ENCODE assay signal across 11 cellular contexts in the genomic region with DNA sequence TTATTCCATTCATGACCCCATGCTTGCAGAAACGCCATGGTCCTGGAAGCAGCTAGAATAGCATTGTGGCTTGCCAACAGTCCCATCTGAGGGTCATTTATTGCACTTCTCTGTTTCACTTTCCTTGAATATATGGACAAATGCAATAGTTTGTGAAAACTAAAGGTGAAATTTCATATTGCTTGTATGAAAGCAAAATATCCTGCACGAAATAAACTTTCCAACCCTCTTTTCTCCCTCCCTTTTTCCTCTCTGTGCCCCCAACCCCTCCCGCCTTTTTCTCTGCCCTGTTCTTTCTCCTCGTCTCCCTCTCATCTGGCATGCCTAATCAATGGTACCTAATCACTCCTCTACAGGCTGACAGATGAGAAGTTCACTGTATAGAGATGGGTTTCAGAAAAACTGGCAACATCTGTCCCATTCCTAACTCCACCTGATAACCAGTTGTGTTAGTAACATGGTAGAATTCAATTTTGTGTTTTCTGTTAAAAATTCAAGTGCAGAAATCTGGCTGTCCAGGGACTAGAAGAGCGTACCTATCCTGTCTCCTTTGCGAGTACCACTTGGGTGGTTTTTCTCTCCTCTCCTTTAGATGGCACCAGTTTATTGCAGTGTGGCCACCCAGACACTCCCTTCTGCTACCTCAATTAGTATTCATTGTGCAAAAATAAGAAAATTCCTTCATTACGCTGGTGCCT.
DNase-seq lines count a peak whose midpoint lies in the region; ATAC-seq and TF ChIP-seq lines count a peak whose summit lies in the region.
"Had no signal": no experiment of that assay in that cellular context is flagged by ENCODE, and none has a peak within 500 bp of the region (broad histone marks: within the 10 kb centered on the region; RNA-seq: fewer than 3 reads in every experiment).

No MANE protein-coding gene starts in this region.

- no peaks in the 10 kb centered on the region for H3F3A ChIP-seq in SK-N-SH (replicated peaks; ENCODE audit: insufficient read depth)

- POLR2A ChIA-PET in SK-N-SH (lab: Yijun Ruan, JAX), result no interaction called here
- POLR2A ChIA-PET in OCI-LY7 (lab: Charles Lee), result no interaction called here

- H3K36me3 ChIP-seq in SK-N-SH (replicated peaks in 1 of 2; ENCODE audit: control insufficient read depth in 1 of 2, insufficient read depth in 2 of 2, low read length in 1 of 2), result no peaks in the 10 kb centered on the region
- H3K36me3 ChIP-seq in OCI-LY7 (ENCODE audit: insufficient read depth, low read length), result no peaks in the 10 kb centered on the region
- H3K36me3 ChIP-seq in upper lobe of left lung, result no peaks in the 10 kb centered on the region
- H3K36me3 ChIP-seq: brain microvascular endothelial cell had no signal

- no TSS peak for BruUV-seq in OCI-LY7 (replicated peaks; lab: Mats Ljungman, UMichigan)

- H2AFZ ChIP-seq in SK-N-SH (ENCODE audit: low read depth), result no peak overlapping the region
- H2AFZ ChIP-seq in OCI-LY7 (ENCODE audit: low read length), result no peak overlapping the region

- H3K79me2 ChIP-seq in SK-N-SH (ENCODE audit: insufficient read depth), result no peaks in the 10 kb centered on the region
- H3K79me2 ChIP-seq in OCI-LY7 (ENCODE audit: insufficient read depth, low read depth, low read length), result no peaks in the 10 kb centered on the region

- no peak overlapping the region for H3K4me2 ChIP-seq in SK-N-SH
- no peak overlapping the region for H3K4me2 ChIP-seq in OCI-LY7 (ENCODE audit: low read length)

- no peak for TF ChIP-seq POLR2A in upper lobe of left lung (IDR thresholded peaks at IDR 0.05)

- no peak for TF ChIP-seq EP300 in SK-N-SH (IDR thresholded peaks at IDR 0.05; ENCODE audit: borderline replicate concordance in 1 of 2, low read depth in 1 of 2, low read length in 1 of 2)
- TF ChIP-seq EP300 in upper lobe of left lung (IDR thresholded peaks at IDR 0.05), result no peak

- ATAC-seq in SK-N-SH treated with all-trans-retinoic acid at 6 μM for 48 hours (no peak), foreskin keratinocyte (no peak), upper lobe of left lung (ENCODE audit: low FRiP score in 2 of 2) (no peak)
- ATAC-seq: natural killer cell treated with Interleukin-12 subunit alpha and Interleukin-12 subunit beta and Interleukin-15 and Interleukin-18, amount 100 ng/mL, for 72 hours had no signal

- TF ChIP-seq CTCF in SK-N-SH (IDR thresholded peaks at IDR 0.05) (no peak), OCI-LY7 (conservative IDR thresholded peaks at IDR 0.05; ENCODE audit: low read length) (0 out of 2 replicates have a peak, but pooled peaks have one; percentile 26), foreskin keratinocyte (conservative IDR thresholded peaks at IDR 0.05) (peak; percentile 74), upper lobe of left lung (IDR thresholded peaks at IDR 0.05) (peak in 4 of 6 experiments; percentile 15 to 41 (median 22))

- H3K27ac ChIP-seq in SK-N-SH (ENCODE audit: low read depth in 2 of 2, low read length in 1 of 2) (no peak overlapping the region), OCI-LY7 (ENCODE audit: low read depth, low read length, poor library complexity, severe bottlenecking) (no peak overlapping the region), foreskin keratinocyte (no peak overlapping the region), upper lobe of left lung (no peak overlapping the region)
- H3K27ac ChIP-seq: brain microvascular endothelial cell, SK-N-MC had no signal

- H3K9ac ChIP-seq in SK-N-SH, result no peak overlapping the region

- H3K4me1 ChIP-seq in SK-N-SH (ENCODE audit: control insufficient read depth in 1 of 2, insufficient read depth in 2 of 2, low read depth in 1 of 2, low read length in 1 of 2) (no peaks in the 10 kb centered on the region), OCI-LY7 (ENCODE audit: insufficient read depth, low read length, poor library complexity, severe bottlenecking) (peaks cover 8% of the 10 kb centered on the region), foreskin keratinocyte (peaks cover 42% of the 10 kb centered on the region), upper lobe of left lung (peaks cover 0 to 6% (median 0%) of the 10 kb centered on the region in 4 donors)

- TF ChIP-seq RAD21 in SK-N-SH (IDR thresholded peaks at IDR 0.05; ENCODE audit: low read length), result peak; percentile 15; the same call in 1 of the 2 replicates

- CTCF ChIA-PET in SK-N-SH (lab: Yijun Ruan, JAX), result interaction anchor here (0.9 kb wide), 1 partner anchor 18 kb away, joined by 3 read pairs; no protein-coding TSS in a partner anchor
- CTCF ChIA-PET in OCI-LY7 (lab: Charles Lee; ENCODE audit: unreplicated experiment), result no interaction called here

- intact Hi-C loops in OCI-LY7 (cut with micrococcal nuclease; ENCODE audit: unreplicated experiment), result no loop called here

- H3K4me3 ChIP-seq in SK-N-SH (ENCODE audit: low read depth in 2 of 2, low read length in 1 of 2) (no peak overlapping the region), OCI-LY7 (ENCODE audit: low read depth, low read length, poor library complexity, severe bottlenecking) (no peak overlapping the region), upper lobe of left lung (no peak overlapping the region)
- H3K4me3 ChIP-seq: SK-N-MC had no signal

- no peak for DNase-seq in SK-N-SH
- no peak for DNase-seq in OCI-LY7 (ENCODE audit: low spot score)
- no peak for DNase-seq in foreskin keratinocyte
- no peak for DNase-seq in upper lobe of left lung
- DNase-seq in AML-193 (lab: John Stamatoyannopoulos, UW), result no peak
- DNase-seq in NCI-H524 treated with DMSO at 0.1 percent for 48 hours (lab: John Stamatoyannopoulos, UW), result no peak
- DNase-seq in NCI-H128 (lab: John Stamatoyannopoulos, UW; ENCODE audit: unreplicated experiment), result no peak
- DNase-seq: brain microvascular endothelial cell had no signal

- 18% methylated on average over 7 of the region's 7 CpGs for WGBS in SK-N-SH (ENCODE audit: low lambda C conversion rate)
- WGBS in upper lobe of left lung, 2 donors, result 48 to 54% methylated on average over 7 of the region's 7 CpGs

- no peaks in the 10 kb centered on the region for H4K20me1 ChIP-seq in SK-N-SH (ENCODE audit: insufficient read depth)
- no peaks in the 10 kb centered on the region for H4K20me1 ChIP-seq in OCI-LY7 (ENCODE audit: insufficient read depth, low read length)

- H3K27me3 ChIP-seq in SK-N-SH (ENCODE audit: insufficient read depth), result no peaks in the 10 kb centered on the region; the same call in 1 of the 2 replicates
- no peaks in the 10 kb centered on the region for H3K27me3 ChIP-seq in foreskin keratinocyte
- no peaks in the 10 kb centered on the region for H3K27me3 ChIP-seq in upper lobe of left lung
- H3K27me3 ChIP-seq: brain microvascular endothelial cell had no signal

- H3K9me2 ChIP-seq in SK-N-SH (no peaks in the 10 kb centered on the region), OCI-LY7 (ENCODE audit: insufficient read depth, low read length) (no peaks in the 10 kb centered on the region)

- no peaks in the 10 kb centered on the region for H3K9me3 ChIP-seq in SK-N-SH
- H3K9me3 ChIP-seq in OCI-LY7 (ENCODE audit: low read length), result no peaks in the 10 kb centered on the region
- H3K9me3 ChIP-seq in upper lobe of left lung, result no peaks in the 10 kb centered on the region

TF ChIP-seq in SK-N-SH, 30 proteins besides CTCF, POLR2A, EP300 and RAD21:
- no peak for TF ChIP-seq YY1 (IDR thresholded peaks at IDR 0.05; ENCODE audit: low read depth)
TF ChIP-seq in SK-N-SH: peak in this region for 0.

TF ChIP-seq in SK-N-SH treated with all-trans-retinoic acid at 6 μM for 48 hours, 23 proteins besides CTCF, POLR2A, EP300 and RAD21 (continues in another document):
- TF ChIP-seq PPARA (CRISPR knock-in tag; IDR thresholded peaks at IDR 0.05; ENCODE audit: borderline replicate concordance) (no peak), ESRRG (CRISPR knock-in tag; IDR thresholded peaks at IDR 0.05) (no peak), ISL1 (CRISPR knock-in tag; IDR thresholded peaks at IDR 0.05) (no peak), ZNF8 (CRISPR knock-in tag; IDR thresholded peaks at IDR 0.05) (no peak), CSRNP3 (CRISPR knock-in tag; IDR thresholded peaks at IDR 0.05) (no peak), SNAI2 (CRISPR knock-in tag; IDR thresholded peaks at IDR 0.05) (no peak), ZFP30 (CRISPR knock-in tag; IDR thresholded peaks at IDR 0.05) (no peak)
- TF ChIP-seq, protein P1, sequence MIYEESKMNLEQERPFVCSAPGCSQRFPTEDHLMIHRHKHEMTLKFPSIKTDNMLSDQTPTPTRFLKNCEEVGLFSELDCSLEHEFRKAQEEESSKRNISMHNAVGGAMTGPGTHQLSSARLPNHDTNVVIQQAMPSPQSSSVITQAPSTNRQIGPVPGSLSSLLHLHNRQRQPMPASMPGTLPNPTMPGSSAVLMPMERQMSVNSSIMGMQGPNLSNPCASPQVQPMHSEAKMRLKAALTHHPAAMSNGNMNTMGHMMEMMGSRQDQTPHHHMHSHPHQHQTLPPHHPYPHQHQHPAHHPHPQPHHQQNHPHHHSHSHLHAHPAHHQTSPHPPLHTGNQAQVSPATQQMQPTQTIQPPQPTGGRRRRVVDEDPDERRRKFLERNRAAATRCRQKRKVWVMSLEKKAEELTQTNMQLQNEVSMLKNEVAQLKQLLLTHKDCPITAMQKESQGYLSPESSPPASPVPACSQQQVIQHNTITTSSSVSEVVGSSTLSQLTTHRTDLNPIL (CRISPR knock-in tag; IDR thresholded peaks at IDR 0.05; ENCODE audit: low read depth), result no peak
- TF ChIP-seq, protein P2, sequence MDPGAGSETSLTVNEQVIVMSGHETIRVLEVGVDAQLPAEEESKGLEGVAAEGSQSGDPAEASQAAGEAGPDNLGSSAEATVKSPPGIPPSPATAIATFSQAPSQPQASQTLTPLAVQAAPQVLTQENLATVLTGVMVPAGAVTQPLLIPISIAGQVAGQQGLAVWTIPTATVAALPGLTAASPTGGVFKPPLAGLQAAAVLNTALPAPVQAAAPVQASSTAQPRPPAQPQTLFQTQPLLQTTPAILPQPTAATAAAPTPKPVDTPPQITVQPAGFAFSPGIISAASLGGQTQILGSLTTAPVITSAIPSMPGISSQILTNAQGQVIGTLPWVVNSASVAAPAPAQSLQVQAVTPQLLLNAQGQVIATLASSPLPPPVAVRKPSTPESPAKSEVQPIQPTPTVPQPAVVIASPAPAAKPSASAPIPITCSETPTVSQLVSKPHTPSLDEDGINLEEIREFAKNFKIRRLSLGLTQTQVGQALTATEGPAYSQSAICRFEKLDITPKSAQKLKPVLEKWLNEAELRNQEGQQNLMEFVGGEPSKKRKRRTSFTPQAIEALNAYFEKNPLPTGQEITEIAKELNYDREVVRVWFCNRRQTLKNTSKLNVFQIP (CRISPR knock-in tag; IDR thresholded peaks at IDR 0.05; ENCODE audit: borderline replicate concordance, low read depth), result no peak
